Comparison of ENCODE assay signal across 1 cellular context in genomic region chr9:127421057-127421456, GRCh38.
TF ChIP-seq lines count a peak whose summit lies in the region.

No MANE protein-coding gene starts in this region.

TF ChIP-seq in HepG2, 621 proteins besides CTCF, POLR2A, EP300 and RAD21 (continued from another document and continues in another):
- TF ChIP-seq SALL1 (CRISPR knock-in tag; IDR thresholded peaks at IDR 0.05) = no peak; the same call in 1 of the 2 replicates
- TF ChIP-seq HINFP (CRISPR knock-in tag; IDR thresholded peaks at IDR 0.05; ENCODE audit: low read depth) = no peak
- TF ChIP-seq YEATS2 (CRISPR knock-in tag; IDR thresholded peaks at IDR 0.05; ENCODE audit: borderline replicate concordance) = no peak
- no peak for TF ChIP-seq SOX6 (IDR thresholded peaks at IDR 0.05)
- no peak for TF ChIP-seq SOX6 (CRISPR knock-in tag; IDR thresholded peaks at IDR 0.05)
- no peak for TF ChIP-seq ZNF503 (CRISPR knock-in tag; IDR thresholded peaks at IDR 0.05)
- TF ChIP-seq EED (CRISPR knock-in tag; IDR thresholded peaks at IDR 0.05) = no peak
- no peak for TF ChIP-seq ZNF605 (CRISPR knock-in tag; IDR thresholded peaks at IDR 0.05)
- TF ChIP-seq SAFB2 (CRISPR knock-in tag; IDR thresholded peaks at IDR 0.05; ENCODE audit: borderline replicate concordance, low read depth) = no peak
- no peak for TF ChIP-seq ZSCAN25 (CRISPR knock-in tag; IDR thresholded peaks at IDR 0.05)
- no peak for TF ChIP-seq NFIC (IDR thresholded peaks at IDR 0.05; ENCODE audit: low read length)
- no peak for TF ChIP-seq NFRKB (IDR thresholded peaks at IDR 0.05)
- TF ChIP-seq FIP1L1 (IDR thresholded peaks at IDR 0.05; ENCODE audit: borderline replicate concordance, insufficient read depth, low read depth, low read length) = no peak
- no peak for TF ChIP-seq MTF1 (CRISPR knock-in tag; IDR thresholded peaks at IDR 0.05)
- no peak for TF ChIP-seq NR2C2 (CRISPR knock-in tag; IDR thresholded peaks at IDR 0.05; ENCODE audit: borderline replicate concordance)
- TF ChIP-seq ZFY (CRISPR knock-in tag; IDR thresholded peaks at IDR 0.05) = no peak
- no peak for TF ChIP-seq NFIB (CRISPR knock-in tag; IDR thresholded peaks at IDR 0.05; ENCODE audit: borderline replicate concordance)
- no peak for TF ChIP-seq ZNF235 (CRISPR knock-in tag; IDR thresholded peaks at IDR 0.05; ENCODE audit: borderline replicate concordance)
- TF ChIP-seq YY1 (IDR thresholded peaks at IDR 0.05; ENCODE audit: insufficient read depth, insufficient replicate concordance, low read depth, low read length) = peak; percentile 34
- TF ChIP-seq, protein P1, sequence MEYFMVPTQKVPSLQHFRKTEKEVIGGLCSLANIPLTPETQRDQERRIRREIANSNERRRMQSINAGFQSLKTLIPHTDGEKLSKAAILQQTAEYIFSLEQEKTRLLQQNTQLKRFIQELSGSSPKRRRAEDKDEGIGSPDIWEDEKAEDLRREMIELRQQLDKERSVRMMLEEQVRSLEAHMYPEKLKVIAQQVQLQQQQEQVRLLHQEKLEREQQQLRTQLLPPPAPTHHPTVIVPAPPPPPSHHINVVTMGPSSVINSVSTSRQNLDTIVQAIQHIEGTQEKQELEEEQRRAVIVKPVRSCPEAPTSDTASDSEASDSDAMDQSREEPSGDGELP (IDR thresholded peaks at IDR 0.05; ENCODE audit: borderline replicate concordance, low read depth) = peak; percentile 51
- TF ChIP-seq ZMYM3 (CRISPR knock-in tag; IDR thresholded peaks at IDR 0.05) = 0 out of 2 replicates have a peak, but pooled peaks have one; percentile 14
- TF ChIP-seq PHF5A (CRISPR knock-in tag; IDR thresholded peaks at IDR 0.05; ENCODE audit: low read depth, unreplicated experiment) = no peak
- TF ChIP-seq ZFP41 (CRISPR knock-in tag; IDR thresholded peaks at IDR 0.05; ENCODE audit: borderline replicate concordance) = no peak
- TF ChIP-seq ZNF121 (CRISPR knock-in tag; IDR thresholded peaks at IDR 0.05) = no peak
- TF ChIP-seq FOXP4 (CRISPR knock-in tag; IDR thresholded peaks at IDR 0.05) = no peak
- TF ChIP-seq ZNF547 (CRISPR knock-in tag; IDR thresholded peaks at IDR 0.05) = no peak
- TF ChIP-seq CHD2 (IDR thresholded peaks at IDR 0.05; ENCODE audit: low read depth, low read length) = no peak
- no peak for TF ChIP-seq FOXC1 (CRISPR knock-in tag; IDR thresholded peaks at IDR 0.05; ENCODE audit: borderline replicate concordance)
- no peak for TF ChIP-seq ATF5 (CRISPR knock-in tag; IDR thresholded peaks at IDR 0.05; ENCODE audit: low read depth)
- TF ChIP-seq, protein P2, sequence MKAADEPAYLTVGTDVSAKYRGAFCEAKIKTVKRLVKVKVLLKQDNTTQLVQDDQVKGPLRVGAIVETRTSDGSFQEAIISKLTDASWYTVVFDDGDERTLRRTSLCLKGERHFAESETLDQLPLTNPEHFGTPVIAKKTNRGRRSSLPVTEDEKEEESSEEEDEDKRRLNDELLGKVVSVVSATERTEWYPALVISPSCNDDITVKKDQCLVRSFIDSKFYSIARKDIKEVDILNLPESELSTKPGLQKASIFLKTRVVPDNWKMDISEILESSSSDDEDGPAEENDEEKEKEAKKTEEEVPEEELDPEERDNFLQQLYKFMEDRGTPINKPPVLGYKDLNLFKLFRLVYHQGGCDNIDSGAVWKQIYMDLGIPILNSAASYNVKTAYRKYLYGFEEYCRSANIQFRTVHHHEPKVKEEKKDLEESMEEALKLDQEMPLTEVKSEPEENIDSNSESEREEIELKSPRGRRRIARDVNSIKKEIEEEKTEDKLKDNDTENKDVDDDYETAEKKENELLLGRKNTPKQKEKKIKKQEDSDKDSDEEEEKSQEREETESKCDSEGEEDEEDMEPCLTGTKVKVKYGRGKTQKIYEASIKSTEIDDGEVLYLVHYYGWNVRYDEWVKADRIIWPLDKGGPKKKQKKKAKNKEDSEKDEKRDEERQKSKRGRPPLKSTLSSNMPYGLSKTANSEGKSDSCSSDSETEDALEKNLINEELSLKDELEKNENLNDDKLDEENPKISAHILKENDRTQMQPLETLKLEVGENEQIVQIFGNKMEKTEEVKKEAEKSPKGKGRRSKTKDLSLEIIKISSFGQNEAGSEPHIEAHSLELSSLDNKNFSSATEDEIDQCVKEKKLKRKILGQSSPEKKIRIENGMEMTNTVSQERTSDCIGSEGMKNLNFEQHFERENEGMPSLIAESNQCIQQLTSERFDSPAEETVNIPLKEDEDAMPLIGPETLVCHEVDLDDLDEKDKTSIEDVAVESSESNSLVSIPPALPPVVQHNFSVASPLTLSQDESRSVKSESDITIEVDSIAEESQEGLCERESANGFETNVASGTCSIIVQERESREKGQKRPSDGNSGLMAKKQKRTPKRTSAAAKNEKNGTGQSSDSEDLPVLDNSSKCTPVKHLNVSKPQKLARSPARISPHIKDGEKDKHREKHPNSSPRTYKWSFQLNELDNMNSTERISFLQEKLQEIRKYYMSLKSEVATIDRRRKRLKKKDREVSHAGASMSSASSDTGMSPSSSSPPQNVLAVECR (CRISPR knock-in tag; IDR thresholded peaks at IDR 0.05; ENCODE audit: borderline replicate concordance) = peak; percentile 22; the same call in 1 of the 2 replicates
- no peak for TF ChIP-seq ZNF850 (CRISPR knock-in tag; conservative IDR thresholded peaks at IDR 0.05)
- TF ChIP-seq USF2 (IDR thresholded peaks at IDR 0.05; ENCODE audit: low read depth, low read length) = no peak
- no peak for TF ChIP-seq USF2 (CRISPR knock-in tag; IDR thresholded peaks at IDR 0.05; ENCODE audit: borderline replicate concordance)
- no peak for TF ChIP-seq SRSF4 (IDR thresholded peaks at IDR 0.05; ENCODE audit: low read depth, low read length, poor library complexity, severe bottlenecking)
- no peak for TF ChIP-seq ZNF274 (CRISPR knock-in tag; IDR thresholded peaks at IDR 0.05)
- no peak for TF ChIP-seq KLF9 (CRISPR knock-in tag; IDR thresholded peaks at IDR 0.05; ENCODE audit: low read depth)
- TF ChIP-seq ZNF335 (CRISPR knock-in tag; IDR thresholded peaks at IDR 0.05) = no peak
- TF ChIP-seq IKZF5 (CRISPR knock-in tag; IDR thresholded peaks at IDR 0.05) = no peak
- TF ChIP-seq ZNF597 (CRISPR knock-in tag; IDR thresholded peaks at IDR 0.05) = no peak
- TF ChIP-seq MNT (IDR thresholded peaks at IDR 0.05) = no peak
- 0 out of 2 replicates have a peak, but pooled peaks have one; percentile 11 for TF ChIP-seq RARA (CRISPR knock-in tag; IDR thresholded peaks at IDR 0.05)
- TF ChIP-seq ARNT (IDR thresholded peaks at IDR 0.05) = no peak
- peak; percentile 82; the same call in 1 of the 2 replicates for TF ChIP-seq ESRRA (CRISPR knock-in tag; IDR thresholded peaks at IDR 0.05; ENCODE audit: low read depth)
- TF ChIP-seq, protein P3, sequence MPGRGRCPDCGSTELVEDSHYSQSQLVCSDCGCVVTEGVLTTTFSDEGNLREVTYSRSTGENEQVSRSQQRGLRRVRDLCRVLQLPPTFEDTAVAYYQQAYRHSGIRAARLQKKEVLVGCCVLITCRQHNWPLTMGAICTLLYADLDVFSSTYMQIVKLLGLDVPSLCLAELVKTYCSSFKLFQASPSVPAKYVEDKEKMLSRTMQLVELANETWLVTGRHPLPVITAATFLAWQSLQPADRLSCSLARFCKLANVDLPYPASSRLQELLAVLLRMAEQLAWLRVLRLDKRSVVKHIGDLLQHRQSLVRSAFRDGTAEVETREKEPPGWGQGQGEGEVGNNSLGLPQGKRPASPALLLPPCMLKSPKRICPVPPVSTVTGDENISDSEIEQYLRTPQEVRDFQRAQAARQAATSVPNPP (CRISPR knock-in tag; IDR thresholded peaks at IDR 0.05) = no peak
